In the genomic region with DNA sequence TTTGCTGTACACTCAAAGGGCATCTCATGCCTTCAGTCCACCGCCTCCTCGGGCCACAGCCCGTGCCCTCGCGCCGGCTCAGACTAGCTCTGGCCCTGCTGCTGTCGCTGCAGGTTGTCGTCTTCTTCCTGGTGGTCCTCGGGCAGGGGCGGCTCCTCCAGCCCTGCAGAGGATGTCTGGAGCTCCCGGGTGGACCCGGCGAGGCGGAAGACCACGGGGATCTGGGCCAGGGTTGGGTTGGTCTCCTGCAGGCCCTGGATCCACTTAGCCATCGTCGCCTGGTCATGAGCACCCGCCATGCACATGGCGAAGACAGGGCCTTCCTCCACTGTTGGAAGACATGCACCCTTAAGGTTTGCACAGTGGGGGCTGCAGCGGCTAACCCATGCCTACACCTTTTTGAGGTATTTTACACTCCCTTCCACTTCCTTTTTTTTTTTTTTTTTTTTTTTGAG, we compare ENCODE assay signal across 8 cellular contexts. TPM values are rescaled to one million over a fixed set of nuclear protein-coding genes. Genes with fewer than 3 reads are reported as not detected.
DNase-seq lines count a peak whose midpoint lies in the region; ATAC-seq, FAIRE-seq and TF ChIP-seq lines count a peak whose summit lies in the region.

No MANE protein-coding gene starts in this region.

- peak overlapping the region; percentile 97 for H3K27ac Mint-ChIP-seq in central memory CD8-positive, alpha-beta T cell (ENCODE audit: low read depth)

- ATAC-seq in GM21619 (IDR thresholded peaks at IDR 0.05; ENCODE audit: unreplicated experiment) (peak; percentile 23), mucosa of descending colon (peak; percentile 37)
- peak; percentile 3 for ATAC-seq in central memory CD8-positive, alpha-beta T cell (replicated peaks; ENCODE audit: extremely low read depth, poor library complexity, severe bottlenecking)

- H3K4me1 Mint-ChIP-seq in central memory CD8-positive, alpha-beta T cell = peaks cover 29% of the 10 kb centered on the region

- H3K9me3 ChIP-seq in mucosa of descending colon = no peaks in the 10 kb centered on the region

- DNase-seq in COLO668 (lab: John Stamatoyannopoulos, UW; ENCODE audit: unreplicated experiment) = peak; percentile 76
- DNase-seq in central memory CD8-positive, alpha-beta T cell (ENCODE audit: low spot score in 2 of 2) = no peak
- DNase-seq in mucosa of descending colon = peak in 1 of 3 donors; percentile 74
- DNase-seq in erythroblast (lab: John Stamatoyannopoulos, UW) = no peak
- no peak for DNase-seq in GM19239 (ENCODE audit: insufficient read length, low spot score)
- no peak for DNase-seq in retina

- no peaks in the 10 kb centered on the region for H3K9me3 Mint-ChIP-seq in central memory CD8-positive, alpha-beta T cell

- no peak overlapping the region for H3K4me3 ChIP-seq in mucosa of descending colon

- TF ChIP-seq POLR2A in erythroblast (IDR thresholded peaks at IDR 0.05; ENCODE audit: low read length) = no peak

- no peak for FAIRE-seq in GM19239 (lab: Jason Lieb, UNC)

- H3K4me1 ChIP-seq in mucosa of descending colon (ENCODE audit: low read depth) = peaks cover 7% of the 10 kb centered on the region

- H3K27me3 Mint-ChIP-seq in central memory CD8-positive, alpha-beta T cell = no peaks in the 10 kb centered on the region

- peaks cover 21% of the 10 kb centered on the region for H3K36me3 Mint-ChIP-seq in central memory CD8-positive, alpha-beta T cell (ENCODE audit: insufficient read depth)

- no peak for TF ChIP-seq EP300 in Ishikawa (IDR thresholded peaks at IDR 0.05; ENCODE audit: borderline replicate concordance)

- no peak for TF ChIP-seq CTCF in mucosa of descending colon (IDR thresholded peaks at IDR 0.05)

- no peak for TF ChIP-seq RAD21 in Ishikawa (IDR thresholded peaks at IDR 0.05; ENCODE audit: low read depth)

- intact Hi-C loops in mucosa of descending colon (cut with DNase I, micrococcal nuclease) = no loop called here

- no peaks in the 10 kb centered on the region for H3K36me3 ChIP-seq in mucosa of descending colon (ENCODE audit: low read depth)

- peak overlapping the region; percentile 88 for H3K4me3 Mint-ChIP-seq in central memory CD8-positive, alpha-beta T cell

TF ChIP-seq in Ishikawa, 13 proteins besides CTCF, POLR2A, EP300 and RAD21:
- TF ChIP-seq TCF12 (IDR thresholded peaks at IDR 0.05; ENCODE audit: low read depth) = 0 out of 2 replicates have a peak, but pooled peaks have one; percentile 0
- TF ChIP-seq NFIC (IDR thresholded peaks at IDR 0.05) = no peak
- TF ChIP-seq, protein P1, sequence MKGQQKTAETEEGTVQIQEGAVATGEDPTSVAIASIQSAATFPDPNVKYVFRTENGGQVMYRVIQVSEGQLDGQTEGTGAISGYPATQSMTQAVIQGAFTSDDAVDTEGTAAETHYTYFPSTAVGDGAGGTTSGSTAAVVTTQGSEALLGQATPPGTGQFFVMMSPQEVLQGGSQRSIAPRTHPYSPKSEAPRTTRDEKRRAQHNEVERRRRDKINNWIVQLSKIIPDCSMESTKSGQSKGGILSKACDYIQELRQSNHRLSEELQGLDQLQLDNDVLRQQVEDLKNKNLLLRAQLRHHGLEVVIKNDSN (IDR thresholded peaks at IDR 0.05) = no peak
- no peak for TF ChIP-seq YY1 (IDR thresholded peaks at IDR 0.05; ENCODE audit: low read depth)

RNA-seq across cellular contexts. Expression of a gene that starts 0.5 kb away (rescaled TPM):
- 10 to 100 TPM; 10.4 to 13.5 (median 10.9) TPM for total RNA-seq in mucosa of descending colon

RNA-seq across cellular contexts. Expression of a gene that starts 22.8 kb away (rescaled TPM):
- total RNA-seq in mucosa of descending colon = 10 to 100 TPM; 57.9 to 69.6 (median 59.1) TPM

RNA-seq across cellular contexts. Expression of a gene that starts 25.3 kb away (rescaled TPM):
- total RNA-seq in mucosa of descending colon = 1 to 10 TPM in 1 of 3 donors, under 1 TPM in 1, not detected in 1; 0.51 to 2.5 TPM

RNA-seq across cellular contexts. Expression of a gene that starts 32.5 kb away (rescaled TPM):
- total RNA-seq in mucosa of descending colon = 1,000 to 10,000 TPM in 1 of 3 donors, 10 to 100 TPM in 2; 19.3 to 1,130 (median 71.6) TPM

RNA-seq across cellular contexts. Expression of a gene that starts 52.9 kb away (rescaled TPM):
- total RNA-seq in mucosa of descending colon = 10 to 100 TPM; 33.7 to 47.4 (median 42.6) TPM
